21 cellular contexts compared by ENCODE assay signal in the genomic region with DNA sequence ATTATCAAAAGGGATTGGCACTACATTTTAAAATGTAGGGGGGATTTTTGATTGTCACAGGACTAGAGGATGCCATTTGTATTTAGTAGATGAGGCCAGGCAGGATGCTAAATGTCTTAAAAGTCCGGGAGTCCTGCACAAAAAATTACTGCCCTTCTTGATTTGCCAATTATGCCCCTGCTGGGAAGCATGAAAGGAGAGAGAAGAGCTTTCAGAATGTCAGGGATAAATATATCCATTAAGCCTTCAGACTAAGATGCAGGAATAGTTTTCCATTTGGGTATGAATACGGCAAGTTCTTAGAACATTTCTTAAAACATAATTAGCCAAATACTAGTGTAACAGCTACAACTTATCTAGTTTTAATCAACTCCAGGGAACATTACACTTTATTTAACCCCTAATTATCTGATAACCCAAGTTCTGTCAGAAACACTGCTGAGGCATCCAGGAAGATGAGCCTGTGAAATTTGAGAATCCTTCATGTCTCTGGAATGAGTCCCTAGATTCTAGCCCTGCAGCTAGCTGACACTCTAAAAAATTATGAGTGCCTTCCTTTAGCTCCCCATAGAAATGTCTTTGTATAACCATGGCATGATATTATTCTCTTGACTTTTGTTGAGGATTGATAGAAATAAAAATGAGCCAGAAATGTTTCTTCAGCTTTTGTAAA. TPM values are rescaled to one million over a fixed set of nuclear protein-coding genes. Genes with fewer than 3 reads are reported as not detected.
DNase-seq lines count a peak whose midpoint lies in the region; ATAC-seq lines count a peak whose summit lies in the region.
"Had no signal": no experiment of that assay in that cellular context is flagged by ENCODE, and none has a peak within 500 bp of the region (broad histone marks: within the 10 kb centered on the region; RNA-seq: fewer than 3 reads in every experiment).

No MANE protein-coding gene starts in this region.

- H3K4me3 ChIP-seq in BLaER1 treated with 17β-estradiol and CSF1 and Interleukin-3, amounts not matched to agents 10 nM and 100 nM, result no peak overlapping the region
- H3K4me3 ChIP-seq: HAP-1, heart right ventricle, spleen, stomach had no signal

- ATAC-seq in HG02642 (IDR thresholded peaks at IDR 0.05; ENCODE audit: poor library complexity, unreplicated experiment), result no peak
- ATAC-seq: heart right ventricle, PC-3 had no signal

- no peak overlapping the region; a peak in 1 of 22 replicates for H3K9ac ChIP-seq in BLaER1 treated with 17β-estradiol and CSF1 and Interleukin-3, amounts not matched to agents 10 nM and 100 nM

- peaks cover 28 to 80% (median 48%) of the 10 kb centered on the region in 11 experiments for H3K36me3 ChIP-seq in BLaER1 treated with 17β-estradiol and CSF1 and Interleukin-3, amounts not matched to agents 10 nM and 100 nM

- H3K4me1 ChIP-seq in BLaER1 treated with 17β-estradiol and CSF1 and Interleukin-3, amounts not matched to agents 10 nM and 100 nM, result peaks cover 41 to 52% (median 48%) of the 10 kb centered on the region in 10 experiments

- peaks cover 0 to 78% (median 0%) of the 10 kb centered on the region in 11 experiments; a peak in 2 of 22 replicates for H4K20me1 ChIP-seq in BLaER1 treated with 17β-estradiol and CSF1 and Interleukin-3, amounts not matched to agents 10 nM and 100 nM

- H3K4me2 ChIP-seq in BLaER1 treated with 17β-estradiol and CSF1 and Interleukin-3, amounts not matched to agents 10 nM and 100 nM, result peak overlapping the region in 6 of 11 experiments; percentile 80 to 93 (median 86); a peak in 8 of 22 replicates

- DNase-seq in EL (peak; percentile 24), NCI-H2227 treated with DMSO at 0.1 percent for 48 hours (lab: John Stamatoyannopoulos, UW) (peak; percentile 86), myocyte (ENCODE audit: low read depth) (peak; percentile 19), kidney tubule cell (ENCODE audit: low spot score) (no peak), NCI-H1436 (lab: John Stamatoyannopoulos, UW) (no peak), NCI-H774 (lab: John Stamatoyannopoulos, UW) (no peak)
- DNase-seq: activated CD4-positive, alpha-beta T cell treated with anti-CD3 and anti-CD28 coated beads, Interleukin-2, amount 10 ng/mL, durations not matched to agents 7 days and 5 days; activated CD8-positive, alpha-beta memory T cell treated with anti-CD3 and anti-CD28 coated beads, Interleukin-2, amount 50 U/mL, for 48 hours; activated effector memory CD4-positive, alpha-beta T cell treated with anti-CD3 and anti-CD28 coated beads, Interleukin-2, amount 50 U/mL, for 16 hours; dermis blood vessel endothelial cell; DND-41; heart right ventricle; NCI-H1092 treated with DMSO at 0.1 percent for 48 hours; NCI-H2171; NCI-H82; PC-3; spleen; stomach had no signal

- no peaks in the 10 kb centered on the region for H3K27me3 ChIP-seq in BLaER1 treated with 17β-estradiol and CSF1 and Interleukin-3, amounts not matched to agents 10 nM and 100 nM
- H3K27me3 ChIP-seq: heart right ventricle, spleen, stomach had no signal

- H3K9me3 ChIP-seq in BLaER1 treated with 17β-estradiol and CSF1 and Interleukin-3, amounts not matched to agents 10 nM and 100 nM (replicated peaks in 1 of 11), result peaks cover 0 to 3% (median 0%) of the 10 kb centered on the region in 11 experiments; a peak in 3 of 22 replicates
- H3K9me3 ChIP-seq: HAP-1, heart right ventricle, spleen, stomach had no signal

- peak overlapping the region in 9 of 11 experiments; percentile 89 to 98 (median 96); a peak in 17 of 22 replicates for H3K27ac ChIP-seq in BLaER1 treated with 17β-estradiol and CSF1 and Interleukin-3, amounts not matched to agents 10 nM and 100 nM
- H3K27ac ChIP-seq: stomach had no signal

RNA-seq across cellular contexts. Expression of a gene that starts 34.1 kb away (rescaled TPM):
- total RNA-seq in myocyte, result 187 and 214 TPM in 2 replicates
- 335 TPM for polyA plus RNA-seq in myocyte (2012)

RNA-seq across cellular contexts. Expression of a gene that starts 36.4 kb away (rescaled TPM):
- total RNA-seq in myocyte, result 54.2 and 58.1 TPM in 2 replicates
- polyA plus RNA-seq in myocyte (2012), result 17.2 TPM

Comparison
In these comparisons a context has a peak if more than half of its experiments do, and no peak if none do; other contexts are left out.
1. DNase-seq: peak in EL (single experiment), NCI-H2227 treated with DMSO at 0.1 percent for 48 hours (single experiment) and myocyte (single experiment); none in kidney tubule cell (single experiment), NCI-H1436 (single experiment) and NCI-H774 (single experiment).